In genomic region chr17:42279776-42280630, GRCh38 we compare ENCODE assay signal across 20 cellular contexts. TPM values are rescaled to one million over a fixed set of nuclear protein-coding genes. Genes with fewer than 3 reads are reported as not detected.
DNase-seq lines count a peak whose midpoint lies in the region; ATAC-seq and TF ChIP-seq lines count a peak whose summit lies in the region.
"Had no signal": no experiment of that assay in that cellular context is flagged by ENCODE, and none has a peak within 500 bp of the region (broad histone marks: within the 10 kb centered on the region; RNA-seq: fewer than 3 reads in every experiment).

No MANE protein-coding gene starts in this region.

- H3K4me1 ChIP-seq in adrenal gland (replicated peaks in 1 of 2) = peaks cover 2 to 23% of the 10 kb centered on the region in 2 donors
- H3K4me1 ChIP-seq: uterus had no signal

- no peaks in the 10 kb centered on the region for H3K36me3 ChIP-seq in adrenal gland (replicated peaks in 1 of 2)
- H3K36me3 ChIP-seq: HAP-1, Peyer's patch, uterus had no signal

- no peaks in the 10 kb centered on the region for H3K27me3 Mint-ChIP-seq in CD4-positive, alpha-beta T cell
- H3K27me3 Mint-ChIP-seq: activated naive CD4-positive, alpha-beta T cell treated with anti-CD3 and anti-CD28 coated beads, Interleukin-2, amount 10 ng/mL, durations not matched to agents 7 days and 5 days had no signal

- peak; percentile 1 for DNase-seq in activated CD4-positive, alpha-beta T cell treated with anti-CD3 and anti-CD28 coated beads for 48 hours
- DNase-seq in activated CD4-positive, alpha-beta T cell treated with anti-CD3 and anti-CD28 coated beads, Interleukin-2, amount 50 U/mL, for 4 hours = no peak
- peak in 1 of 10 experiments; percentile 19 for DNase-seq in CD4-positive, alpha-beta T cell
- peak; percentile 0 to 73 (median 13) for DNase-seq in adrenal gland
- DNase-seq in posterior vena cava (ENCODE audit: low spot score) = peak; percentile 34
- no peak for DNase-seq in HPDE6-E6E7 (ENCODE audit: extremely low spot score)
- DNase-seq in NCI-H1105 treated with DMSO at 0.1 percent for 48 hours (lab: John Stamatoyannopoulos, UW) = no peak
- DNase-seq in GM19238 (ENCODE audit: insufficient read length, low spot score) = no peak
- DNase-seq: activated naive CD4-positive, alpha-beta T cell treated with anti-CD3 and anti-CD28 coated beads, Interleukin-2, amount 10 ng/mL, durations not matched to agents 7 days and 5 days; mesendoderm; natural killer cell; NCI-H1092 treated with DMSO at 0.1 percent for 48 hours; small intestine; stimulated activated CD4-positive, alpha-beta T cell treated with anti-CD3 and anti-CD28 coated beads, Interleukin-4, amount 100 ng/mL, for 24 hours; uterus had no signal

- peak overlapping the region; percentile 17 for H3K27ac Mint-ChIP-seq in CD4-positive, alpha-beta T cell
- H3K27ac Mint-ChIP-seq: activated naive CD4-positive, alpha-beta T cell treated with anti-CD3 and anti-CD28 coated beads, Interleukin-2, amount 10 ng/mL, durations not matched to agents 7 days and 5 days; natural killer cell had no signal

- POLR2A ChIA-PET in CD4-positive, alpha-beta T cell (lab: Charles Lee) = interaction anchor here (0.6 to 8.9 kb wide), 4 partner anchors 8 to 90 kb away, joined by 3 to 136 read pairs (median 6); partner anchors contain the start of gene STAT5A

- CTCF ChIA-PET in CD4-positive, alpha-beta T cell (lab: Charles Lee) = interaction anchor here (0.9 to 3.6 kb wide), 2 partner anchors 43 to 58 kb away, joined by 3 to 32 read pairs; no protein-coding TSS in a partner anchor

- intact Hi-C loops in CD4-positive, alpha-beta T cell (cut with DNase I, micrococcal nuclease) = loop anchor here in 1 of 2 experiments (5.0 kb wide), 1 partner anchor 158 kb away; the partner anchor contains the start of genes HSPB9 and KAT2A
- intact Hi-C loops in adrenal gland (cut with DNase I) = no loop called here
- intact Hi-C loops in posterior vena cava (cut with DNase I) = no loop called here

- no peaks in the 10 kb centered on the region for H3K9me3 ChIP-seq in CD4-positive, alpha-beta T cell (ENCODE audit: control insufficient read depth, low read length)
- no peaks in the 10 kb centered on the region for H3K9me3 ChIP-seq in adrenal gland (replicated peaks in 1 of 3)
- H3K9me3 ChIP-seq: body of pancreas, HAP-1, Peyer's patch, psoas muscle, uterus had no signal

- no peak overlapping the region for H3K27ac ChIP-seq in CD4-positive, alpha-beta T cell (ENCODE audit: low read depth, low read length)
- no peak overlapping the region for H3K27ac ChIP-seq in adrenal gland
- H3K27ac ChIP-seq: body of pancreas, Peyer's patch, psoas muscle, SJSA1, uterus had no signal

- peaks cover 18% of the 10 kb centered on the region for H3K36me3 Mint-ChIP-seq in CD4-positive, alpha-beta T cell (ENCODE audit: low read depth)
- H3K36me3 Mint-ChIP-seq: natural killer cell had no signal

- no peaks in the 10 kb centered on the region for H3K27me3 ChIP-seq in CD4-positive, alpha-beta T cell (ENCODE audit: control insufficient read depth, insufficient read depth, low read length)
- no peaks in the 10 kb centered on the region for H3K27me3 ChIP-seq in adrenal gland
- H3K27me3 ChIP-seq: body of pancreas, Peyer's patch, SJSA1, uterus had no signal

- peak overlapping the region; percentile 81 for H3K4me3 Mint-ChIP-seq in CD4-positive, alpha-beta T cell
- H3K4me3 Mint-ChIP-seq: activated naive CD4-positive, alpha-beta T cell treated with anti-CD3 and anti-CD28 coated beads, Interleukin-2, amount 10 ng/mL, durations not matched to agents 7 days and 5 days; natural killer cell had no signal

- no peak for TF ChIP-seq POLR2A in adrenal gland (IDR thresholded peaks at IDR 0.05)

- no peak for ATAC-seq in CD4-positive, alpha-beta T cell (ENCODE audit: poor library complexity)
- ATAC-seq: body of pancreas, natural killer cell had no signal

- H3K4me3 ChIP-seq in adrenal gland = no peak overlapping the region
- H3K4me3 ChIP-seq: body of pancreas, HAP-1, Peyer's patch, psoas muscle, SJSA1, uterus had no signal

- H3K4me1 Mint-ChIP-seq in CD4-positive, alpha-beta T cell (ENCODE audit: low read depth) = peaks cover 23% of the 10 kb centered on the region

- H3K9me3 Mint-ChIP-seq in CD4-positive, alpha-beta T cell = no peaks in the 10 kb centered on the region
- H3K9me3 Mint-ChIP-seq: activated naive CD4-positive, alpha-beta T cell treated with anti-CD3 and anti-CD28 coated beads, Interleukin-2, amount 10 ng/mL, durations not matched to agents 7 days and 5 days; natural killer cell had no signal

- WGBS in adrenal gland, 4 donors = 81 to 100% (median 89%) methylated on average over 4 of the region's 4 CpGs

- no peak for TF ChIP-seq CTCF in CD4-positive, alpha-beta T cell (IDR thresholded peaks at IDR 0.05)
- no peak for TF ChIP-seq CTCF in adrenal gland (IDR thresholded peaks at IDR 0.05)

RNA-seq across cellular contexts. Expression of gene STAT5B, which starts 3.8 kb away (rescaled TPM):
- total RNA-seq in CD4-positive, alpha-beta T cell = 100 to 1,000 TPM in 1 of 2 experiments, 10 to 100 TPM in 1; 99.4 to 104 TPM
- 100 to 1,000 TPM in 6 of 8 donors, 10 to 100 TPM in 2; 79.0 to 128 (median 114) TPM for total RNA-seq in adrenal gland
- 10 to 100 TPM; 44.7 to 70.6 (median 58.1) TPM for polyA plus RNA-seq in adrenal gland
- total RNA-seq in posterior vena cava = 10 to 100 TPM; 88.6 to 96.3 TPM

RNA-seq across cellular contexts. Expression of gene STAT5A, which starts 8.3 kb away (rescaled TPM):
- total RNA-seq in CD4-positive, alpha-beta T cell = 100 to 1,000 TPM; 141 to 150 TPM
- total RNA-seq in adrenal gland (100 to 1,000 TPM in 4 of 8 donors, 10 to 100 TPM in 4; 39.9 to 169 (median 102) TPM), posterior vena cava (10 to 100 TPM; 30.7 to 37.6 TPM)
- 10 to 100 TPM; 22.6 to 51.4 (median 39.2) TPM for polyA plus RNA-seq in adrenal gland

Comparison
In these comparisons a context has a peak if more than half of its experiments do, and no peak if none do; other contexts are left out.
1. DNase-seq: peak in activated CD4-positive, alpha-beta T cell treated with anti-CD3 and anti-CD28 coated beads for 48 hours (single experiment), adrenal gland (7 of 7) and posterior vena cava (single experiment); none in activated CD4-positive, alpha-beta T cell treated with anti-CD3 and anti-CD28 coated beads, Interleukin-2, amount 50 U/mL, for 4 hours (0 of 2), HPDE6-E6E7 (single experiment), NCI-H1105 treated with DMSO at 0.1 percent for 48 hours (single experiment) and GM19238 (single experiment).